ENCODE assay signal across 9 cellular contexts in genomic region chrX:100895365-100896075, GRCh38. TPM values are rescaled to one million over a fixed set of nuclear protein-coding genes. Genes with fewer than 3 reads are reported as not detected.
DNase-seq lines count a peak whose midpoint lies in the region; ATAC-seq, FAIRE-seq and TF ChIP-seq lines count a peak whose summit lies in the region.
"Had no signal": no experiment of that assay in that cellular context is flagged by ENCODE, and none has a peak within 500 bp of the region (broad histone marks: within the 10 kb centered on the region; RNA-seq: fewer than 3 reads in every experiment).

No MANE protein-coding gene starts in this region.

- H3K36me3 ChIP-seq in Loucy (ENCODE audit: insufficient read depth, low read length) = no peaks in the 10 kb centered on the region

- no peaks in the 10 kb centered on the region for H3K9me3 Mint-ChIP-seq in WTC11

- no peaks in the 10 kb centered on the region for H3K27me3 ChIP-seq in Loucy (ENCODE audit: insufficient read depth, low read length, poor library complexity, severe bottlenecking)

- no peaks in the 10 kb centered on the region for H4K20me1 ChIP-seq in Loucy (ENCODE audit: insufficient read depth, low read length, poor library complexity, severe bottlenecking)

- H3K4me3 ChIP-seq in Loucy (ENCODE audit: low read length, poor library complexity, severe bottlenecking) = no peak overlapping the region

- no peak overlapping the region for H2AFZ ChIP-seq in Loucy (ENCODE audit: low read length)

- H3K9me3 ChIP-seq in Loucy (ENCODE audit: insufficient read depth, low read depth, low read length) = no peaks in the 10 kb centered on the region

- H3K27me3 Mint-ChIP-seq in WTC11 (ENCODE audit: low read depth) = no peaks in the 10 kb centered on the region

- H3K4me1 ChIP-seq in Loucy (ENCODE audit: insufficient read depth, low read length, poor library complexity, severe bottlenecking) = no peaks in the 10 kb centered on the region

- CTCF ChIA-PET in WTC11 (lab: Charles Lee) = interaction anchor here (1.0 kb wide), 2 partner anchors 31 to 44 kb away, joined by 3 to 4 read pairs; no protein-coding TSS in a partner anchor

- no peaks in the 10 kb centered on the region for H3F3A ChIP-seq in Loucy (ENCODE audit: low read depth)

- peak; percentile 68 for ATAC-seq in GM18868 (IDR thresholded peaks at IDR 0.05; ENCODE audit: unreplicated experiment)
- ATAC-seq in WTC11 = peak; percentile 88
- no peak for ATAC-seq in GM19328 (IDR thresholded peaks at IDR 0.05; ENCODE audit: unreplicated experiment)
- ATAC-seq in HG03097 (IDR thresholded peaks at IDR 0.05; ENCODE audit: low FRiP score, unreplicated experiment) = no peak

- H3K79me2 ChIP-seq in Loucy (ENCODE audit: insufficient read depth, low read length) = no peaks in the 10 kb centered on the region

- no peak overlapping the region for H3K4me3 Mint-ChIP-seq in WTC11

- TF ChIP-seq CTCF in Loucy (conservative IDR thresholded peaks at IDR 0.05; ENCODE audit: low read length) (peak; percentile 58), WTC11 (IDR thresholded peaks at IDR 0.05) (peak; percentile 15; the same call in 1 of the 2 replicates)

- H3K4me1 Mint-ChIP-seq in WTC11 = peaks cover 5% of the 10 kb centered on the region

- peak; percentile 27 for DNase-seq in DMS114 treated with DMSO at 0.1 percent for 48 hours (lab: John Stamatoyannopoulos, UW; ENCODE audit: unreplicated experiment)
- peak; percentile 35 for DNase-seq in WTC11 (ENCODE audit: low spot score)
- DNase-seq in iPS-NIHi11 (ENCODE audit: low spot score) = peak; percentile 34
- peak; percentile 38 for DNase-seq in urothelium cell line (ENCODE audit: low spot score)

- no peak for FAIRE-seq in urothelium cell line (lab: Jason Lieb, UNC)

- H3K9ac ChIP-seq in Loucy (ENCODE audit: low read depth, low read length, poor library complexity, severe bottlenecking) = no peak overlapping the region

- H3K27ac Mint-ChIP-seq in WTC11 = no peak overlapping the region

- H3K4me2 ChIP-seq in Loucy (ENCODE audit: low read depth, low read length, poor library complexity, severe bottlenecking) = no peak overlapping the region

- no peaks in the 10 kb centered on the region for H3K36me3 Mint-ChIP-seq in WTC11

- H3K9me2 ChIP-seq in Loucy (replicated peaks; ENCODE audit: low read depth, low read length) = no peaks in the 10 kb centered on the region

- POLR2A ChIA-PET in WTC11 (lab: Charles Lee) = no interaction called here

TF ChIP-seq in WTC11, 78 proteins besides CTCF, POLR2A, EP300 and RAD21:
- TF ChIP-seq KAT7 (CRISPR knock-in tag; IDR thresholded peaks at IDR 0.05; ENCODE audit: borderline replicate concordance) (no peak), IRF2 (CRISPR knock-in tag; IDR thresholded peaks at IDR 0.05; ENCODE audit: borderline replicate concordance, low read depth) (no peak), HMGA2 (CRISPR knock-in tag; IDR thresholded peaks at IDR 0.05) (no peak), ETV6 (CRISPR knock-in tag; IDR thresholded peaks at IDR 0.05) (no peak), TP53 (CRISPR knock-in tag; IDR thresholded peaks at IDR 0.05) (no peak)

RNA-seq across cellular contexts. Expression of gene NOX1, which starts 21.4 kb away (rescaled TPM):
- not detected in 3 replicates for total RNA-seq in WTC11 (2021)
- total RNA-seq: pulmonary artery endothelial cell had no signal

RNA-seq across cellular contexts. Expression of gene XKRX, which starts 33.2 kb away (rescaled TPM):
- total RNA-seq in WTC11 (2021) = 1.1 to 1.3 TPM (median 1.2 TPM) in 3 replicates

Comparison
In these comparisons a context has a peak if more than half of its experiments do, and no peak if none do; other contexts are left out.
1. ATAC-seq: peak in GM18868 (single experiment) and WTC11 (single experiment); none in GM19328 (single experiment) and HG03097 (single experiment).
2. Peak in every context shown above with its lines, with median percentiles within 50 percentile points of each other: DNase-seq.